In the genomic region with DNA sequence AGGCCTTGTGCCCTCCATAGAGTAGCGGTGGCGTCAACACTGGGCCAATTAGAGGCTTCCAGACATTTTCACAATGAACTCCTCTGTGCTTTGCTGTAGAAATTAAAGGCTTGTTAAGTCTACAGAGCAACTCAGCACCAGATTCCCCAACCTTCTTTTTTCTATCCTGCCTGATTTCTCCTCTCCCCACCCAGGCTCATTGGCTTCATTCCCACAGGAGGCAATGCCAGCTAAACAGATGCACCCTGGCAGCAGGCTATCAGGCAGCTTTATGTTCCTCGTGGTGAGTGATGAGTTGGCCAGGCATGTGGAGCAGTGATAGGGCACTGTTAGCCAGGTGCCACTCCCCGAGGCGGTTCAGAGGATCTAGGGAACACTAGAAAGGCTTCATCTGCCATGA, we compare ENCODE assay signal across 2 cellular contexts.
TF ChIP-seq lines count a peak whose summit lies in the region.

No MANE protein-coding gene starts in this region.

TF ChIP-seq in IMR-90, 13 proteins besides CTCF, POLR2A, EP300 and RAD21:
- TF ChIP-seq NFE2L2 (IDR thresholded peaks at IDR 0.05; ENCODE audit: low read depth, low read length) (no peak), MAFK (IDR thresholded peaks at IDR 0.05; ENCODE audit: low read depth, low read length) (no peak), FOS (IDR thresholded peaks at IDR 0.05; ENCODE audit: low read depth, low read length) (no peak), RCOR1 (IDR thresholded peaks at IDR 0.05; ENCODE audit: insufficient replicate concordance, low read length) (no peak), SMC3 (IDR thresholded peaks at IDR 0.05; ENCODE audit: low read depth, low read length) (no peak), MAZ (IDR thresholded peaks at IDR 0.05; ENCODE audit: borderline replicate concordance, low read depth, low read length) (no peak), MXI1 (IDR thresholded peaks at IDR 0.05; ENCODE audit: borderline replicate concordance, low read depth, low read length) (no peak), RFX5 (IDR thresholded peaks at IDR 0.05; ENCODE audit: low read depth, low read length) (no peak), BHLHE40 (IDR thresholded peaks at IDR 0.05; ENCODE audit: low read depth, low read length) (no peak), CEBPB (IDR thresholded peaks at IDR 0.05; ENCODE audit: low read depth, low read length) (no peak), CHD1 (IDR thresholded peaks at IDR 0.05; ENCODE audit: low read depth, low read length) (no peak)
- TF ChIP-seq, protein P1, sequence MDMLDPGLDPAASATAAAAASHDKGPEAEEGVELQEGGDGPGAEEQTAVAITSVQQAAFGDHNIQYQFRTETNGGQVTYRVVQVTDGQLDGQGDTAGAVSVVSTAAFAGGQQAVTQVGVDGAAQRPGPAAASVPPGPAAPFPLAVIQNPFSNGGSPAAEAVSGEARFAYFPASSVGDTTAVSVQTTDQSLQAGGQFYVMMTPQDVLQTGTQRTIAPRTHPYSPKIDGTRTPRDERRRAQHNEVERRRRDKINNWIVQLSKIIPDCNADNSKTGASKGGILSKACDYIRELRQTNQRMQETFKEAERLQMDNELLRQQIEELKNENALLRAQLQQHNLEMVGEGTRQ (IDR thresholded peaks at IDR 0.05; ENCODE audit: low read depth, low read length), result no peak
- TF ChIP-seq, protein P2, sequence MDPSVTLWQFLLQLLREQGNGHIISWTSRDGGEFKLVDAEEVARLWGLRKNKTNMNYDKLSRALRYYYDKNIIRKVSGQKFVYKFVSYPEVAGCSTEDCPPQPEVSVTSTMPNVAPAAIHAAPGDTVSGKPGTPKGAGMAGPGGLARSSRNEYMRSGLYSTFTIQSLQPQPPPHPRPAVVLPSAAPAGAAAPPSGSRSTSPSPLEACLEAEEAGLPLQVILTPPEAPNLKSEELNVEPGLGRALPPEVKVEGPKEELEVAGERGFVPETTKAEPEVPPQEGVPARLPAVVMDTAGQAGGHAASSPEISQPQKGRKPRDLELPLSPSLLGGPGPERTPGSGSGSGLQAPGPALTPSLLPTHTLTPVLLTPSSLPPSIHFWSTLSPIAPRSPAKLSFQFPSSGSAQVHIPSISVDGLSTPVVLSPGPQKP (IDR thresholded peaks at IDR 0.05; ENCODE audit: borderline replicate concordance, low read depth, low read length), result no peak

TF ChIP-seq in SK-N-SH treated with all-trans-retinoic acid at 6 μM for 48 hours, 23 proteins besides CTCF, POLR2A, EP300 and RAD21:
- TF ChIP-seq PPARA (CRISPR knock-in tag; IDR thresholded peaks at IDR 0.05; ENCODE audit: borderline replicate concordance), result no peak
- TF ChIP-seq, protein P3, sequence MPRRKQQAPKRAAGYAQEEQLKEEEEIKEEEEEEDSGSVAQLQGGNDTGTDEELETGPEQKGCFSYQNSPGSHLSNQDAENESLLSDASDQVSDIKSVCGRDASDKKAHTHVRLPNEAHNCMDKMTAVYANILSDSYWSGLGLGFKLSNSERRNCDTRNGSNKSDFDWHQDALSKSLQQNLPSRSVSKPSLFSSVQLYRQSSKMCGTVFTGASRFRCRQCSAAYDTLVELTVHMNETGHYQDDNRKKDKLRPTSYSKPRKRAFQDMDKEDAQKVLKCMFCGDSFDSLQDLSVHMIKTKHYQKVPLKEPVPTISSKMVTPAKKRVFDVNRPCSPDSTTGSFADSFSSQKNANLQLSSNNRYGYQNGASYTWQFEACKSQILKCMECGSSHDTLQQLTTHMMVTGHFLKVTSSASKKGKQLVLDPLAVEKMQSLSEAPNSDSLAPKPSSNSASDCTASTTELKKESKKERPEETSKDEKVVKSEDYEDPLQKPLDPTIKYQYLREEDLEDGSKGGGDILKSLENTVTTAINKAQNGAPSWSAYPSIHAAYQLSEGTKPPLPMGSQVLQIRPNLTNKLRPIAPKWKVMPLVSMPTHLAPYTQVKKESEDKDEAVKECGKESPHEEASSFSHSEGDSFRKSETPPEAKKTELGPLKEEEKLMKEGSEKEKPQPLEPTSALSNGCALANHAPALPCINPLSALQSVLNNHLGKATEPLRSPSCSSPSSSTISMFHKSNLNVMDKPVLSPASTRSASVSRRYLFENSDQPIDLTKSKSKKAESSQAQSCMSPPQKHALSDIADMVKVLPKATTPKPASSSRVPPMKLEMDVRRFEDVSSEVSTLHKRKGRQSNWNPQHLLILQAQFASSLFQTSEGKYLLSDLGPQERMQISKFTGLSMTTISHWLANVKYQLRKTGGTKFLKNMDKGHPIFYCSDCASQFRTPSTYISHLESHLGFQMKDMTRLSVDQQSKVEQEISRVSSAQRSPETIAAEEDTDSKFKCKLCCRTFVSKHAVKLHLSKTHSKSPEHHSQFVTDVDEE (CRISPR knock-in tag; IDR thresholded peaks at IDR 0.05), result peak; percentile 42; the same call in 1 of the 2 replicates
